ENCODE assay signal across 1 cellular context in genomic region chr2:104702451-104702850, GRCh38.
TF ChIP-seq lines count a peak whose summit lies in the region.

No MANE protein-coding gene starts in this region.

TF ChIP-seq in HEK293, 187 proteins besides CTCF, POLR2A, EP300 and RAD21 (continued from another document):
- TF ChIP-seq ZBTB44 (tag by site-specific recombination; IDR thresholded peaks at IDR 0.05) (peak; percentile 96), KLF16 (tag by site-specific recombination; IDR thresholded peaks at IDR 0.05) (no peak), ZNF548 (tag by site-specific recombination; IDR thresholded peaks at IDR 0.05) (no peak), TRIM28 (IDR thresholded peaks at IDR 0.05; ENCODE audit: borderline replicate concordance, low read length) (peak; percentile 92), OSR2 (tag by site-specific recombination; IDR thresholded peaks at IDR 0.05) (peak; percentile 94), SCRT1 (tag by site-specific recombination; IDR thresholded peaks at IDR 0.05; ENCODE audit: borderline replicate concordance) (peak; percentile 78; the same call in 1 of the 2 replicates)
